ENCODE assay signal across 34 cellular contexts in genomic region chr10:99451981-99452380, GRCh38.
"Had no signal": no experiment of that assay in that cellular context is flagged by ENCODE, and none has a peak within 500 bp of the region (broad histone marks: within the 10 kb centered on the region; RNA-seq: fewer than 3 reads in every experiment).

No MANE protein-coding gene starts in this region.

- H3K4me3 Mint-ChIP-seq: activated B cell treated with CpG ODN at 0.5 μM for 24 hours; activated CD8-positive, alpha-beta T cell treated with anti-CD3 and anti-CD28 coated beads for 36 hours; activated naive CD8-positive, alpha-beta T cell; activated T-cell treated with anti-CD3 and anti-CD28 coated beads, Interleukin-2, amount 50 U/mL, for 4 hours; activated T-helper 17 cell treated with anti-CD3 and anti-CD28 coated beads, Interleukin-2, amount 50 U/mL, for 72 hours; central memory CD8-positive, alpha-beta T cell; effector memory CD8-positive, alpha-beta T cell; T-helper 17 cell; T-helper 2 cell treated with Interferon-gamma antibody and Interleukin-4, amounts not matched to agents 5 μg/mL and 100 μg/mL, for 36 hours had no signal

- H3K9me3 Mint-ChIP-seq: activated B cell treated with CpG ODN at 0.5 μM for 24 hours; activated CD8-positive, alpha-beta T cell treated with anti-CD3 and anti-CD28 coated beads for 36 hours; activated T-cell treated with anti-CD3 and anti-CD28 coated beads, Interleukin-2, amount 50 U/mL, for 4 hours; activated T-helper 17 cell treated with anti-CD3 and anti-CD28 coated beads, Interleukin-2, amount 50 U/mL, for 72 hours; central memory CD8-positive, alpha-beta T cell; effector memory CD8-positive, alpha-beta T cell; T-helper 2 cell treated with Interferon-gamma antibody and Interleukin-4, amounts not matched to agents 5 μg/mL and 100 μg/mL, for 36 hours had no signal

- H3K27ac Mint-ChIP-seq: activated B cell treated with CpG ODN at 0.5 μM for 24 hours; activated CD8-positive, alpha-beta T cell treated with anti-CD3 and anti-CD28 coated beads for 36 hours; activated naive CD8-positive, alpha-beta T cell; activated T-helper 17 cell treated with anti-CD3 and anti-CD28 coated beads, Interleukin-2, amount 50 U/mL, for 72 hours; effector memory CD8-positive, alpha-beta T cell; T-helper 2 cell treated with Interferon-gamma antibody and Interleukin-4, amounts not matched to agents 5 μg/mL and 100 μg/mL, for 36 hours had no signal

- H3K36me3 ChIP-seq: brain microvascular endothelial cell, esophagus muscularis mucosa, gastrocnemius medialis, WERI-Rb-1 had no signal

- H3K4me1 Mint-ChIP-seq: activated B cell treated with CpG ODN at 0.5 μM for 24 hours; activated T-helper 17 cell treated with anti-CD3 and anti-CD28 coated beads, Interleukin-2, amount 50 U/mL, for 72 hours; central memory CD8-positive, alpha-beta T cell had no signal

- FAIRE-seq: astrocyte, bronchial epithelial cell had no signal

- H3K4me1 ChIP-seq: esophagus muscularis mucosa, foreskin keratinocyte, gastrocnemius medialis had no signal

- ATAC-seq: activated CD4-positive, CD25-positive, alpha-beta regulatory T cell treated with anti-CD3 and anti-CD28 coated beads, Interleukin-2, amount 50 U/mL, for 24 hours; activated CD8-positive, alpha-beta T cell treated with anti-CD3 and anti-CD28 coated beads for 36 hours; activated T-cell treated with anti-CD3 and anti-CD28 coated beads, Interleukin-2, amount 50 U/mL, for 4 hours; activated T-helper 17 cell treated with anti-CD3 and anti-CD28 coated beads, Interleukin-2, amount 50 U/mL, for 72 hours; effector memory CD8-positive, alpha-beta T cell; foreskin keratinocyte; gastrocnemius medialis; T-helper 17 cell had no signal

- DNase-seq: activated B cell treated with CpG ODN at 0.5 μM for 24 hours; activated CD4-positive, alpha-beta T cell treated with anti-CD3 and anti-CD28 coated beads for 48 hours; activated CD4-positive, alpha-beta T cell treated with anti-CD3 and anti-CD28 coated beads, Interleukin-2, amount 50 U/mL, for 1 hour; activated CD4-positive, alpha-beta T cell treated with anti-CD3 and anti-CD28 coated beads, Interleukin-2, amount 50 U/mL, for 48 hours; activated CD8-positive, alpha-beta memory T cell treated with anti-CD3 and anti-CD28 coated beads for 24 hours; activated CD8-positive, alpha-beta T cell treated with anti-CD3 and anti-CD28 coated beads for 36 hours; activated effector memory CD4-positive, alpha-beta T cell treated with Interleukin-2 at 50 U/mL for 16 hours; activated gamma-delta T cell treated with Interleukin-2 at 50 U/mL for 16 hours; activated naive CD4-positive, alpha-beta T cell treated with anti-CD3 and anti-CD28 coated beads, Interleukin-2, amount 50 U/mL, for 16 hours; activated naive CD4-positive, alpha-beta T cell treated with Interleukin-2 at 50 U/mL for 16 hours; activated T-cell treated with anti-CD3 and anti-CD28 coated beads, Interleukin-2, amount 50 U/mL, for 4 hours; amniotic stem cell; anterior cingulate cortex; brain microvascular endothelial cell; cortex of kidney; dermis blood vessel endothelial cell; effector CD4-positive, alpha-beta T cell; effector memory CD8-positive, alpha-beta T cell; erythroblast; foreskin keratinocyte; gastrocnemius medialis; glutamatergic neuron; T-helper 1 cell; T-helper 17 cell; T1000; WERI-Rb-1 had no signal

- H3K27ac ChIP-seq: brain microvascular endothelial cell, esophagus muscularis mucosa, foreskin keratinocyte, gastrocnemius medialis, WERI-Rb-1 had no signal

- H3K9me3 ChIP-seq: esophagus muscularis mucosa, gastrocnemius medialis had no signal

- H3K4me3 ChIP-seq: esophagus muscularis mucosa, gastrocnemius medialis had no signal

- H3K36me3 Mint-ChIP-seq: activated naive CD8-positive, alpha-beta T cell had no signal
